1 cellular context compared by ENCODE assay signal in the genomic region with DNA sequence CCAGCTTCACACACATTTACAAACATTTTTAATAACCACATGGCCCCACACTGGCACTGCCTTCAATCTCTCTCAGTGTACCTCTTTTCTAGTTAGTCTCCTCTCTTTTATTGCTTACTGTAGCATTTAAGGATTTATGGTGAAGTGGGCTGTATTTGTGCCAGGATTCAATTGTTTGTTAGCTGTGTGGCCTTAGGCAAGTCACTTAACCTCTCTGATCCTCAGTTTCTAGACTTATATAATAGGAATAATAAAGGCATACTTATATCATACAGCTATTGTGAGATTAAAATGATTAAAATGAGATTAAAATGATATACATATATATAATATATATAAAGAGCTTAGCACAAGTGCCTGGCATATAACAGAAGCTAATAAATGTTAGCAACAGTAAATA.
TF ChIP-seq lines count a peak whose summit lies in the region.

No MANE protein-coding gene starts in this region.

TF ChIP-seq in K562, 482 proteins besides CTCF, POLR2A, EP300 and RAD21 (continued from another document):
- TF ChIP-seq, protein P1, sequence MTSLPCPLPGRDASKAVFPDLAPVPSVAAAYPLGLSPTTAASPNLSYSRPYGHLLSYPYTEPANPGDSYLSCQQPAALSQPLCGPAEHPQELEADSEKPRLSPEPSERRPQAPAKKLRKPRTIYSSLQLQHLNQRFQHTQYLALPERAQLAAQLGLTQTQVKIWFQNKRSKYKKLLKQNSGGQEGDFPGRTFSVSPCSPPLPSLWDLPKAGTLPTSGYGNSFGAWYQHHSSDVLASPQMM (CRISPR knock-in tag; IDR thresholded peaks at IDR 0.05): no peak
- TF ChIP-seq GATAD2B (IDR thresholded peaks at IDR 0.05; ENCODE audit: borderline replicate concordance) (no peak), RBM25 (IDR thresholded peaks at IDR 0.05; ENCODE audit: low read depth, low read length, severe bottlenecking) (peak; percentile 98), ZNF75A (CRISPR knock-in tag; IDR thresholded peaks at IDR 0.05) (no peak), FOXK1 (CRISPR knock-in tag; IDR thresholded peaks at IDR 0.05; ENCODE audit: borderline replicate concordance) (no peak), ZFP36 (IDR thresholded peaks at IDR 0.05; ENCODE audit: low read depth, low read length, partially characterized antibody) (peak; percentile 66), CHD4 (IDR thresholded peaks at IDR 0.05; ENCODE audit: insufficient read depth, insufficient replicate concordance, low read depth, low read length, poor library complexity, severe bottlenecking) (no peak), CTBP1 (IDR thresholded peaks at IDR 0.05; ENCODE audit: borderline replicate concordance) (no peak), ZZZ3 (IDR thresholded peaks at IDR 0.05) (no peak), ZNF408 (CRISPR knock-in tag; IDR thresholded peaks at IDR 0.05; ENCODE audit: low read depth) (no peak), BCOR (IDR thresholded peaks at IDR 0.05) (0 out of 2 replicates have a peak, but pooled peaks have one; percentile 19)
- TF ChIP-seq, protein P2, sequence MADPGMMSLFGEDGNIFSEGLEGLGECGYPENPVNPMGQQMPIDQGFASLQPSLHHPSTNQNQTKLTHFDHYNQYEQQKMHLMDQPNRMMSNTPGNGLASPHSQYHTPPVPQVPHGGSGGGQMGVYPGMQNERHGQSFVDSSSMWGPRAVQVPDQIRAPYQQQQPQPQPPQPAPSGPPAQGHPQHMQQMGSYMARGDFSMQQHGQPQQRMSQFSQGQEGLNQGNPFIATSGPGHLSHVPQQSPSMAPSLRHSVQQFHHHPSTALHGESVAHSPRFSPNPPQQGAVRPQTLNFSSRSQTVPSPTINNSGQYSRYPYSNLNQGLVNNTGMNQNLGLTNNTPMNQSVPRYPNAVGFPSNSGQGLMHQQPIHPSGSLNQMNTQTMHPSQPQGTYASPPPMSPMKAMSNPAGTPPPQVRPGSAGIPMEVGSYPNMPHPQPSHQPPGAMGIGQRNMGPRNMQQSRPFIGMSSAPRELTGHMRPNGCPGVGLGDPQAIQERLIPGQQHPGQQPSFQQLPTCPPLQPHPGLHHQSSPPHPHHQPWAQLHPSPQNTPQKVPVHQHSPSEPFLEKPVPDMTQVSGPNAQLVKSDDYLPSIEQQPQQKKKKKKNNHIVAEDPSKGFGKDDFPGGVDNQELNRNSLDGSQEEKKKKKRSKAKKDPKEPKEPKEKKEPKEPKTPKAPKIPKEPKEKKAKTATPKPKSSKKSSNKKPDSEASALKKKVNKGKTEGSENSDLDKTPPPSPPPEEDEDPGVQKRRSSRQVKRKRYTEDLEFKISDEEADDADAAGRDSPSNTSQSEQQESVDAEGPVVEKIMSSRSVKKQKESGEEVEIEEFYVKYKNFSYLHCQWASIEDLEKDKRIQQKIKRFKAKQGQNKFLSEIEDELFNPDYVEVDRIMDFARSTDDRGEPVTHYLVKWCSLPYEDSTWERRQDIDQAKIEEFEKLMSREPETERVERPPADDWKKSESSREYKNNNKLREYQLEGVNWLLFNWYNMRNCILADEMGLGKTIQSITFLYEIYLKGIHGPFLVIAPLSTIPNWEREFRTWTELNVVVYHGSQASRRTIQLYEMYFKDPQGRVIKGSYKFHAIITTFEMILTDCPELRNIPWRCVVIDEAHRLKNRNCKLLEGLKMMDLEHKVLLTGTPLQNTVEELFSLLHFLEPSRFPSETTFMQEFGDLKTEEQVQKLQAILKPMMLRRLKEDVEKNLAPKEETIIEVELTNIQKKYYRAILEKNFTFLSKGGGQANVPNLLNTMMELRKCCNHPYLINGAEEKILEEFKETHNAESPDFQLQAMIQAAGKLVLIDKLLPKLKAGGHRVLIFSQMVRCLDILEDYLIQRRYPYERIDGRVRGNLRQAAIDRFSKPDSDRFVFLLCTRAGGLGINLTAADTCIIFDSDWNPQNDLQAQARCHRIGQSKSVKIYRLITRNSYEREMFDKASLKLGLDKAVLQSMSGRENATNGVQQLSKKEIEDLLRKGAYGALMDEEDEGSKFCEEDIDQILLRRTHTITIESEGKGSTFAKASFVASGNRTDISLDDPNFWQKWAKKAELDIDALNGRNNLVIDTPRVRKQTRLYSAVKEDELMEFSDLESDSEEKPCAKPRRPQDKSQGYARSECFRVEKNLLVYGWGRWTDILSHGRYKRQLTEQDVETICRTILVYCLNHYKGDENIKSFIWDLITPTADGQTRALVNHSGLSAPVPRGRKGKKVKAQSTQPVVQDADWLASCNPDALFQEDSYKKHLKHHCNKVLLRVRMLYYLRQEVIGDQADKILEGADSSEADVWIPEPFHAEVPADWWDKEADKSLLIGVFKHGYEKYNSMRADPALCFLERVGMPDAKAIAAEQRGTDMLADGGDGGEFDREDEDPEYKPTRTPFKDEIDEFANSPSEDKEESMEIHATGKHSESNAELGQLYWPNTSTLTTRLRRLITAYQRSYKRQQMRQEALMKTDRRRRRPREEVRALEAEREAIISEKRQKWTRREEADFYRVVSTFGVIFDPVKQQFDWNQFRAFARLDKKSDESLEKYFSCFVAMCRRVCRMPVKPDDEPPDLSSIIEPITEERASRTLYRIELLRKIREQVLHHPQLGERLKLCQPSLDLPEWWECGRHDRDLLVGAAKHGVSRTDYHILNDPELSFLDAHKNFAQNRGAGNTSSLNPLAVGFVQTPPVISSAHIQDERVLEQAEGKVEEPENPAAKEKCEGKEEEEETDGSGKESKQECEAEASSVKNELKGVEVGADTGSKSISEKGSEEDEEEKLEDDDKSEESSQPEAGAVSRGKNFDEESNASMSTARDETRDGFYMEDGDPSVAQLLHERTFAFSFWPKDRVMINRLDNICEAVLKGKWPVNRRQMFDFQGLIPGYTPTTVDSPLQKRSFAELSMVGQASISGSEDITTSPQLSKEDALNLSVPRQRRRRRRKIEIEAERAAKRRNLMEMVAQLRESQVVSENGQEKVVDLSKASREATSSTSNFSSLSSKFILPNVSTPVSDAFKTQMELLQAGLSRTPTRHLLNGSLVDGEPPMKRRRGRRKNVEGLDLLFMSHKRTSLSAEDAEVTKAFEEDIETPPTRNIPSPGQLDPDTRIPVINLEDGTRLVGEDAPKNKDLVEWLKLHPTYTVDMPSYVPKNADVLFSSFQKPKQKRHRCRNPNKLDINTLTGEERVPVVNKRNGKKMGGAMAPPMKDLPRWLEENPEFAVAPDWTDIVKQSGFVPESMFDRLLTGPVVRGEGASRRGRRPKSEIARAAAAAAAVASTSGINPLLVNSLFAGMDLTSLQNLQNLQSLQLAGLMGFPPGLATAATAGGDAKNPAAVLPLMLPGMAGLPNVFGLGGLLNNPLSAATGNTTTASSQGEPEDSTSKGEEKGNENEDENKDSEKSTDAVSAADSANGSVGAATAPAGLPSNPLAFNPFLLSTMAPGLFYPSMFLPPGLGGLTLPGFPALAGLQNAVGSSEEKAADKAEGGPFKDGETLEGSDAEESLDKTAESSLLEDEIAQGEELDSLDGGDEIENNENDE (IDR thresholded peaks at IDR 0.05; ENCODE audit: low read depth, low read length): no peak
